ENCODE assay signal across 29 cellular contexts in the genomic region with DNA sequence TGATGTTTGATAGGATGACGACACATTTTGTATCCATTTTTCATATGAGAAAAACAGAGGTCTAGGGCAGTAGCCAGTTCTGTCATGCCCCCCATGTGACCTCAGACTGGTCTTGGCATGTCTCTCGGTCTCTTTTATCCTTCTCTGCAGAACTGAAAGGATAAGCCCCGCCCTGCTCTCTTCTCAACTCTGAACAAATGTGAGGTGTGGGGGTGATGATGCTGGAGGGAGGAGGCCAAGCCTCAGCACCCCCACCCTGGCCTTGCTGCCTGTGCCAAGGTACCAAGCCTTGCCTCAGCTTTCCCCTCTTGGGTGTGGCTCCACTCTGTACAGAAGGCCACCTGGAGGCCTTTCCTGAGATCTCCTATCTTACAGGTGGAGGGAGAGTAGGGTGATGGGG. TPM values are rescaled to one million over a fixed set of nuclear protein-coding genes. Genes with fewer than 3 reads are reported as not detected.
DNase-seq lines count a peak whose midpoint lies in the region; FAIRE-seq and TF ChIP-seq lines count a peak whose summit lies in the region.
"Had no signal": no experiment of that assay in that cellular context is flagged by ENCODE, and none has a peak within 500 bp of the region (broad histone marks: within the 10 kb centered on the region; RNA-seq: fewer than 3 reads in every experiment).

No MANE protein-coding gene starts in this region.

- no peak for TF ChIP-seq RAD21 in H1 (IDR thresholded peaks at IDR 0.05 in 1 of 2, conservative IDR thresholded peaks at IDR 0.05 in 1 of 2; ENCODE audit: low read depth in 2 of 2, low read length in 2 of 2)

- H4K91ac ChIP-seq in H1 (replicated peaks; ENCODE audit: insufficient read length, low read length) = no peak overlapping the region

- no peak overlapping the region for H2BK15ac ChIP-seq in H1 (ENCODE audit: low read length)

- H3K27ac ChIP-seq in DOHH2 (ENCODE audit: low read depth, low read length) (peak overlapping the region; percentile 99), H1 (ENCODE audit: low read depth, low read length) (no peak overlapping the region)
- H3K27ac ChIP-seq: colonic mucosa, heart right ventricle, KMS-11, neutrophil, psoas muscle, suprapubic skin had no signal

- CTCF ChIA-PET in H1 (lab: Charles Lee; ENCODE audit: partially characterized antibody) = interaction anchor here (0.8 to 3.1 kb wide), 7 partner anchors 9 to 255 kb away, joined by 3 to 15 read pairs (median 4); no protein-coding TSS in a partner anchor

- H3K27me3 Mint-ChIP-seq in nephron (ENCODE audit: low read depth) = peaks cover 9% of the 10 kb centered on the region
- H3K27me3 Mint-ChIP-seq: activated CD8-positive, alpha-beta T cell treated with anti-CD3 and anti-CD28 coated beads for 36 hours had no signal

- no peak overlapping the region for H2AK5ac ChIP-seq in H1 (ENCODE audit: low read depth, low read length)

- TF ChIP-seq CTCF in DOHH2 (IDR thresholded peaks at IDR 0.05; ENCODE audit: low read depth, low read length, poor library complexity, severe bottlenecking) (no peak), H1 (IDR thresholded peaks at IDR 0.05; ENCODE audit: control extremely low read depth in 1 of 3, insufficient read depth in 1 of 3, low read depth in 1 of 3, low read length in 3 of 3) (no peak), nephron (IDR thresholded peaks at IDR 0.05; ENCODE audit: unreplicated experiment in 3 of 3) (no peak)

- no peak overlapping the region for H3K4me3 Mint-ChIP-seq in nephron
- H3K4me3 Mint-ChIP-seq: activated CD8-positive, alpha-beta T cell treated with anti-CD3 and anti-CD28 coated beads for 36 hours; immature natural killer cell had no signal

- H2BK5ac ChIP-seq in H1 (ENCODE audit: low read depth, low read length) = no peak overlapping the region; the same call in 1 of the 2 replicates

- no peak overlapping the region for H2BK20ac ChIP-seq in H1 (ENCODE audit: low read length)

- H3K9me2 ChIP-seq in DOHH2 (replicated peaks; ENCODE audit: control insufficient read depth, low read length) = no peaks in the 10 kb centered on the region
- H3K9me2 ChIP-seq: SK-N-SH had no signal

- H3K9me3 ChIP-seq in DOHH2 (ENCODE audit: control insufficient read depth, insufficient read depth, low read length) (no peaks in the 10 kb centered on the region), H1 (ENCODE audit: insufficient read depth in 2 of 2, low read depth in 1 of 2, low read length in 1 of 2) (no peaks in the 10 kb centered on the region)
- H3K9me3 ChIP-seq: colonic mucosa, heart right ventricle, left ventricle myocardium inferior, neutrophil, psoas muscle, SK-N-SH, suprapubic skin had no signal

- H3K27me3 ChIP-seq in DOHH2 (ENCODE audit: control insufficient read depth, low read length) (no peaks in the 10 kb centered on the region), H1 (replicated peaks in 1 of 4; ENCODE audit: control insufficient read depth in 3 of 4, extremely low read depth in 1 of 4, insufficient read depth in 3 of 4, low read length in 3 of 4) (no peaks in the 10 kb centered on the region), H7 (ENCODE audit: control insufficient read depth, insufficient read depth, low read length) (no peaks in the 10 kb centered on the region; the same call in 1 of the 2 replicates)
- H3K27me3 ChIP-seq: colonic mucosa, heart right ventricle, suprapubic skin had no signal

- H3K4me3 ChIP-seq in DOHH2 (ENCODE audit: low read length) (peak overlapping the region; percentile 40), H1 (ENCODE audit: extremely low read depth in 1 of 4, insufficient read depth in 2 of 4, low read depth in 3 of 4, low read length in 4 of 4) (no peak overlapping the region), H7 (ENCODE audit: insufficient read depth, low read depth, low read length) (no peak overlapping the region)
- H3K4me3 ChIP-seq: colonic mucosa, heart right ventricle, left ventricle myocardium inferior, psoas muscle, skin epidermis, suprapubic skin had no signal

- POLR2A ChIA-PET in H1 (lab: Charles Lee; ENCODE audit: partially characterized antibody) = interaction anchor here (1.7 kb wide), 1 partner anchor 10 kb away, joined by 4 read pairs; no protein-coding TSS in a partner anchor

- 80% methylated on average over 3 of the region's 3 CpGs; no CpG with 5 or more reads in 1 of the 2 experiments for WGBS in H1 (ENCODE audit: extremely low coverage in 1 of 2, insufficient coverage in 1 of 2, insufficient read length in 1 of 2, insufficient replicate concordance in 2 of 2, low coverage in 1 of 2, low lambda C conversion rate in 2 of 2, missing lambda C conversion rate in 1 of 2), 2 experiments

- no peaks in the 10 kb centered on the region for H3K36me3 Mint-ChIP-seq in nephron (ENCODE audit: low read depth)
- H3K36me3 Mint-ChIP-seq: brain, immature natural killer cell had no signal

- no peaks in the 10 kb centered on the region for H3K9me3 Mint-ChIP-seq in nephron
- H3K9me3 Mint-ChIP-seq: activated CD8-positive, alpha-beta T cell treated with anti-CD3 and anti-CD28 coated beads for 36 hours; brain; immature natural killer cell had no signal

- H3K4me1 Mint-ChIP-seq in nephron = peaks cover 51% of the 10 kb centered on the region

- no peak overlapping the region; the same call in 1 of the 2 replicates for H4K8ac ChIP-seq in H1 (ENCODE audit: extremely low read depth, insufficient read depth, low read length)

- H3K4ac ChIP-seq in H1 (replicated peaks; ENCODE audit: insufficient read length, low read depth, low read length) = no peak overlapping the region

- H3K79me2 ChIP-seq in DOHH2 (ENCODE audit: control insufficient read depth, low read length) (peaks cover 6% of the 10 kb centered on the region), H1 (ENCODE audit: control insufficient read depth in 1 of 2, insufficient read depth in 2 of 2, low read length in 2 of 2) (no peaks in the 10 kb centered on the region)

- no peak overlapping the region for H3K23ac ChIP-seq in H1 (ENCODE audit: insufficient read length)

- no peak for TF ChIP-seq POLR2A in H1 (IDR thresholded peaks at IDR 0.05; ENCODE audit: control extremely low read depth in 1 of 2, low read depth in 2 of 2, low read length in 2 of 2)

- H3F3A ChIP-seq in DOHH2 (ENCODE audit: control insufficient read depth, insufficient read depth) = peaks cover 36% of the 10 kb centered on the region

- no peak overlapping the region for H3K9ac ChIP-seq in H1 (replicated peaks in 1 of 4; ENCODE audit: extremely low read depth in 1 of 4, low read depth in 3 of 4, low read length in 3 of 4)
- H3K9ac ChIP-seq: KMS-11, SK-N-SH had no signal

- H4K5ac ChIP-seq in H1 (ENCODE audit: insufficient read length, low read depth, low read length) = no peak overlapping the region

- peak overlapping the region; percentile 84 to 95 (median 89) for H3K27ac Mint-ChIP-seq in nephron
- H3K27ac Mint-ChIP-seq: activated CD8-positive, alpha-beta T cell treated with anti-CD3 and anti-CD28 coated beads for 36 hours; immature natural killer cell had no signal

- H3K4me2 ChIP-seq in DOHH2 (ENCODE audit: low read length) = peak overlapping the region; percentile 67
- H3K4me2 ChIP-seq in H1 (ENCODE audit: insufficient read depth in 1 of 2, low read depth in 2 of 2, low read length in 2 of 2) = no peak overlapping the region
- H3K4me2 ChIP-seq: KMS-11, SK-N-SH had no signal

- no peaks in the 10 kb centered on the region for H3K79me1 ChIP-seq in H1 (ENCODE audit: low read depth, low read length)

- no peaks in the 10 kb centered on the region for H3K23me2 ChIP-seq in H1 (ENCODE audit: low read depth, low read length)

- FAIRE-seq in H1 (lab: Jason Lieb, UNC) = no peak

- peak overlapping the region; percentile 72; the same call in 1 of the 2 replicates for H2BK12ac ChIP-seq in H1 (ENCODE audit: low read depth, low read length)

- DNase-seq in RPMI8226 = peak; percentile 83
- no peak for DNase-seq in H1 (ENCODE audit: low read depth in 1 of 2, low spot score in 2 of 2)
- DNase-seq in amniotic stem cell (lab: John Stamatoyannopoulos, UW) = no peak
- DNase-seq in H7 = no peak
- DNase-seq in ecto neural progenitor cell (ENCODE audit: low spot score) = no peak
- DNase-seq in NCI-H146 (lab: John Stamatoyannopoulos, UW) = no peak
- DNase-seq: activated CD8-positive, alpha-beta T cell treated with anti-CD3 and anti-CD28 coated beads for 36 hours; activated effector memory CD4-positive, alpha-beta T cell treated with anti-CD3 and anti-CD28 coated beads, Interleukin-2, amount 50 U/mL, for 16 hours; activated T-cell treated with anti-CD3 and anti-CD28 coated beads for 4 hours; colonic mucosa; HCEC 1CT; heart right ventricle; immature natural killer cell; left ventricle myocardium inferior; NCI-H1930; NCI-H446; psoas muscle; SK-N-SH; stimulated activated CD4-positive, alpha-beta T cell treated with anti-CD3 and anti-CD28 coated beads, Interleukin-1b, Interleukin-23, amount 100 ng/mL, for 48 hours; T-helper 9 cell had no signal

- no peak overlapping the region for H3K56ac ChIP-seq in H1 (replicated peaks; ENCODE audit: insufficient read length, low read depth, low read length)

- H2AFZ ChIP-seq in H1 (ENCODE audit: low read length) = no peak overlapping the region

- TF ChIP-seq EP300 in H1 (IDR thresholded peaks at IDR 0.05; ENCODE audit: borderline replicate concordance in 1 of 2, low read depth in 2 of 2, low read length in 2 of 2) = no peak

- H3K4me1 ChIP-seq in DOHH2 (ENCODE audit: control insufficient read depth, low read length) = peaks cover 78% of the 10 kb centered on the region
- H3K4me1 ChIP-seq in H1 (replicated peaks in 1 of 4; ENCODE audit: control insufficient read depth in 3 of 4, insufficient read depth in 4 of 4, low read length in 3 of 4) = peaks cover 3 to 14% (median 7%) of the 10 kb centered on the region in 4 experiments
- H3K4me1 ChIP-seq: colonic mucosa, psoas muscle had no signal

- H3K18ac ChIP-seq in H1 (ENCODE audit: extremely low read depth, low read length) = no peak overlapping the region

- H4K20me1 ChIP-seq in DOHH2 (ENCODE audit: control insufficient read depth, insufficient read depth, low read depth, low read length) = no peaks in the 10 kb centered on the region
- H4K20me1 ChIP-seq in H1 (replicated peaks in 1 of 2; ENCODE audit: control insufficient read depth in 1 of 2, insufficient read depth in 2 of 2, low read length in 2 of 2) = no peaks in the 10 kb centered on the region

- H2BK120ac ChIP-seq in H1 (replicated peaks; ENCODE audit: low read depth, low read length) = no peak overlapping the region

- no peak overlapping the region for H3K14ac ChIP-seq in H1 (ENCODE audit: insufficient read length)

- H3K36me3 ChIP-seq in DOHH2 (ENCODE audit: control insufficient read depth, low read length) (peaks cover 3% of the 10 kb centered on the region; the same call in 1 of the 2 replicates), H1 (ENCODE audit: control insufficient read depth in 2 of 4, insufficient read depth in 4 of 4, low read length in 3 of 4) (no peaks in the 10 kb centered on the region), H7 (replicated peaks; ENCODE audit: control insufficient read depth, insufficient read depth, low read length) (no peaks in the 10 kb centered on the region)
- H3K36me3 ChIP-seq: colonic mucosa, heart right ventricle, left ventricle myocardium inferior, neutrophil, suprapubic skin had no signal

RNA-seq across cellular contexts. Expression of a gene that starts 19.5 kb away (rescaled TPM):
- total RNA-seq in H1 (2021; fragmentation: NEBNext Ultra II Directional; extraction: Animal tissue kit (Norgen Biotek cat#: 25700)) = 8.4 and 10.3 TPM in 2 replicates
- polyA plus RNA-seq in H1 (2011; rRNA removed) = 4.0 and 6.9 TPM in 2 replicates
- 4.8 TPM for polyA plus RNA-seq in H1 (2011; cell fraction: cytosol; rRNA removed)
- 21.4 TPM for polyA plus RNA-seq in H1 (2011; cell fraction: nucleus; rRNA removed)
- polyA plus RNA-seq in H1 (2012, experiment 1 of 2) = 5.1 to 11.2 TPM (median 9.5 TPM) in 4 replicates
- polyA plus RNA-seq in H1 (2012, experiment 2 of 2) = 6.3 TPM
- polyA plus RNA-seq in H1 (2013, experiment 1 of 2) = 3.3 TPM
- polyA plus RNA-seq in H1 (2013, experiment 2 of 2) = 3.0 TPM
- polyA minus RNA-seq in H1 (2011; rRNA and poly(A)+ RNA removed) = 8.8 and 10.1 TPM in 2 replicates
- 17.2 TPM for polyA minus RNA-seq in H1 (2011; cell fraction: cytosol; rRNA and poly(A)+ RNA removed)
- 19.0 TPM for polyA minus RNA-seq in H1 (2011; cell fraction: nucleus; rRNA and poly(A)+ RNA removed)
- 1.6 and 1.7 TPM in 2 replicates for total RNA-seq in H7 (2014; rRNA removed; shearing (Covaris generic))
- total RNA-seq: HT1080, left ventricle myocardium inferior, suprapubic skin had no signal
- polyA plus RNA-seq: AG04450, SK-N-SH had no signal
